Comparison of ENCODE assay signal across 17 cellular contexts in genomic region chr13:39159393-39159792, GRCh38.
DNase-seq lines count a peak whose midpoint lies in the region; ATAC-seq and TF ChIP-seq lines count a peak whose summit lies in the region.
"Had no signal": no experiment of that assay in that cellular context is flagged by ENCODE, and none has a peak within 500 bp of the region (broad histone marks: within the 10 kb centered on the region; RNA-seq: fewer than 3 reads in every experiment).

No MANE protein-coding gene starts in this region.

- intact Hi-C loops in mammary epithelial cell (cut with micrococcal nuclease), result no loop called here
- intact Hi-C loops in MCF 10A (cut with micrococcal nuclease), result no loop called here

- H3K36me3 ChIP-seq in mammary epithelial cell (ENCODE audit: insufficient read depth, low read length), result no peaks in the 10 kb centered on the region

- H3K4me3 ChIP-seq in mammary epithelial cell (replicated peaks in 1 of 3; ENCODE audit: insufficient read depth in 1 of 3, low read depth in 2 of 3, low read length in 3 of 3), result no peak overlapping the region
- H3K4me3 ChIP-seq: dorsolateral prefrontal cortex, hepatocyte had no signal

- H3K79me2 ChIP-seq in mammary epithelial cell (ENCODE audit: insufficient read depth, low read length), result no peaks in the 10 kb centered on the region
- H3K79me2 ChIP-seq: hepatocyte had no signal

- dilution Hi-C loops in mammary epithelial cell (cut with HindIII; ENCODE audit: low sequenced_read_pairs), result no loop called here

- POLR2A ChIA-PET in MCF 10A (lab: Yijun Ruan, JAX), result no interaction called here

- DNase-seq in mammary epithelial cell (peak; percentile 32), MCF 10A (ENCODE audit: unreplicated experiment) (no peak), NCI-H1105 treated with DMSO at 0.1 percent for 48 hours (lab: John Stamatoyannopoulos, UW) (peak; percentile 95), NCI-H510A treated with DMSO at 0.1 percent for 48 hours (lab: John Stamatoyannopoulos, UW) (peak; percentile 31), renal cortical epithelial cell (ENCODE audit: low read depth) (peak; percentile 49), LoVo (ENCODE audit: low spot score) (no peak), Ammon's horn (ENCODE audit: low spot score) (no peak)
- DNase-seq: activated CD8-positive, alpha-beta memory T cell treated with anti-CD3 and anti-CD28 coated beads, Interleukin-2, amount 50 U/mL, for 48 hours; AML-193; NCI-H1694; OCI-M1; small intestine had no signal

- in situ Hi-C loops in mammary epithelial cell (cut with MboI; ENCODE audit: low sequenced_read_pairs in 2 of 2), result no loop called here

- no peaks in the 10 kb centered on the region for H3K9me3 Mint-ChIP-seq in MCF 10A (ENCODE audit: unreplicated experiment)
- H3K9me3 Mint-ChIP-seq: IgD-negative memory B cell had no signal

- H3K27me3 ChIP-seq in mammary epithelial cell (ENCODE audit: insufficient read depth, low read length), result no peaks in the 10 kb centered on the region
- H3K27me3 ChIP-seq: dorsolateral prefrontal cortex, hepatocyte had no signal

- no peaks in the 10 kb centered on the region for H4K20me1 ChIP-seq in mammary epithelial cell (ENCODE audit: insufficient read depth, low read length)

- no peaks in the 10 kb centered on the region for H3K36me3 Mint-ChIP-seq in MCF 10A (ENCODE audit: insufficient read depth, unreplicated experiment)
- H3K36me3 Mint-ChIP-seq: IgD-negative memory B cell had no signal

- H3K27me3 Mint-ChIP-seq in MCF 10A (ENCODE audit: insufficient read depth, unreplicated experiment), result peaks cover 92% of the 10 kb centered on the region

- H3K27ac Mint-ChIP-seq in MCF 10A (ENCODE audit: low read depth, unreplicated experiment), result no peak overlapping the region
- H3K27ac Mint-ChIP-seq: IgD-negative memory B cell had no signal

- H3K4me1 ChIP-seq in mammary epithelial cell (ENCODE audit: insufficient read depth, low read length), result no peaks in the 10 kb centered on the region

- no peak overlapping the region for H3K4me3 Mint-ChIP-seq in MCF 10A (ENCODE audit: unreplicated experiment)
- H3K4me3 Mint-ChIP-seq: IgD-negative memory B cell had no signal

- H3K4me2 ChIP-seq in mammary epithelial cell (ENCODE audit: insufficient read depth, low read depth, low read length), result no peak overlapping the region
- H3K4me2 ChIP-seq: hepatocyte had no signal

- 22% methylated on average over 4 of the region's 4 CpGs for WGBS in mammary epithelial cell (ENCODE audit: low coverage, missing lambda C conversion rate)

- H3K9ac ChIP-seq in mammary epithelial cell (ENCODE audit: insufficient read depth, low read length), result no peak overlapping the region

- ATAC-seq in GM21717 (IDR thresholded peaks at IDR 0.05; ENCODE audit: unreplicated experiment), result no peak

- CTCF ChIA-PET in mammary epithelial cell (lab: Charles Lee; ENCODE audit: low non-redundant PET), result no interaction called here
- CTCF ChIA-PET in MCF 10A (lab: Yijun Ruan, JAX), result no interaction called here

- TF ChIP-seq CTCF in mammary epithelial cell (conservative IDR thresholded peaks at IDR 0.05 in 1 of 2, IDR thresholded peaks at IDR 0.05 in 1 of 2; ENCODE audit: extremely low read depth in 1 of 2, insufficient read depth in 1 of 2, low read depth in 1 of 2, low read length in 2 of 2), result no peak
- TF ChIP-seq CTCF in MCF 10A (IDR thresholded peaks at IDR 0.05; ENCODE audit: unreplicated experiment), result no peak

- BruUV-seq in mammary epithelial cell (replicated peaks; lab: Mats Ljungman, UMichigan) (no TSS peak), MCF 10A (replicated peaks; lab: Mats Ljungman, UMichigan) (no TSS peak)

- no peaks in the 10 kb centered on the region for H3K9me3 ChIP-seq in mammary epithelial cell (replicated peaks; ENCODE audit: insufficient read depth, low read length)

- no peak overlapping the region for H3K27ac ChIP-seq in mammary epithelial cell (ENCODE audit: insufficient read depth, low read depth, low read length)
- H3K27ac ChIP-seq: hepatocyte, VCaP had no signal

- no peak overlapping the region for H2AFZ ChIP-seq in mammary epithelial cell (ENCODE audit: low read depth, low read length)
- H2AFZ ChIP-seq: hepatocyte had no signal

- H3K4me1 Mint-ChIP-seq in MCF 10A (ENCODE audit: insufficient read depth, unreplicated experiment), result no peaks in the 10 kb centered on the region

Comparison
In these comparisons a context has a peak if more than half of its experiments do, and no peak if none do; other contexts are left out.
1. DNase-seq: peak in mammary epithelial cell (single experiment), NCI-H1105 treated with DMSO at 0.1 percent for 48 hours (single experiment), NCI-H510A treated with DMSO at 0.1 percent for 48 hours (single experiment) and renal cortical epithelial cell (single experiment); none in MCF 10A (single experiment), LoVo (single experiment) and Ammon's horn (single experiment).